8 cellular contexts compared by ENCODE assay signal in genomic region chr4:25367004-25367621, GRCh38. TPM values are rescaled to one million over a fixed set of nuclear protein-coding genes. Genes with fewer than 3 reads are reported as not detected.
DNase-seq lines count a peak whose midpoint lies in the region; ATAC-seq and TF ChIP-seq lines count a peak whose summit lies in the region.

No MANE protein-coding gene starts in this region.

- no peak overlapping the region for H3K27ac ChIP-seq in Peyer's patch

- TF ChIP-seq POLR2A in Peyer's patch (IDR thresholded peaks at IDR 0.05), result no peak

- no peaks in the 10 kb centered on the region for H3K9me3 ChIP-seq in Peyer's patch

- peak; percentile 19 for DNase-seq in AG20443 (ENCODE audit: low spot score)
- no peak for DNase-seq in Peyer's patch
- DNase-seq in fibroblast of the conjunctiva (ENCODE audit: low read depth), result peak; percentile 32
- peak; percentile 80 for DNase-seq in superior temporal gyrus (ENCODE audit: extremely low spot score)
- no peak for DNase-seq in stimulated activated CD4-positive, alpha-beta T cell treated with anti-CD3 and anti-CD28 coated beads, Interleukin-4, amount 100 ng/mL, for 4 hours

- peaks cover 0 to 5% (median 0%) of the 10 kb centered on the region in 3 donors for H3K36me3 ChIP-seq in Peyer's patch

- ATAC-seq in GM19395 (IDR thresholded peaks at IDR 0.05; ENCODE audit: unreplicated experiment) (peak; percentile 56), GM21723 (IDR thresholded peaks at IDR 0.05; ENCODE audit: unreplicated experiment) (no peak), GM18867 (IDR thresholded peaks at IDR 0.05; ENCODE audit: unreplicated experiment) (no peak)

- no peaks in the 10 kb centered on the region for H3K4me1 ChIP-seq in Peyer's patch

- peak; percentile 24 to 76 (median 60) for TF ChIP-seq CTCF in Peyer's patch (IDR thresholded peaks at IDR 0.05)

- no peaks in the 10 kb centered on the region for H3K27me3 ChIP-seq in Peyer's patch

- no peak overlapping the region for H3K4me3 ChIP-seq in Peyer's patch

RNA-seq across cellular contexts. Expression of gene ANAPC4, which starts 9.9 kb away (rescaled TPM):
- 10 to 100 TPM; 23.5 to 69.3 (median 39.7) TPM for total RNA-seq in Peyer's patch

RNA-seq across cellular contexts. Expression of gene ZCCHC4, which starts 54.5 kb away (rescaled TPM):
- total RNA-seq in Peyer's patch, result 10 to 100 TPM; 14.7 to 55.3 (median 19.8) TPM

Comparison
In these comparisons a context has a peak if more than half of its experiments do, and no peak if none do; other contexts are left out.
1. DNase-seq: peak in AG20443 (single experiment), fibroblast of the conjunctiva (single experiment) and superior temporal gyrus (single experiment); none in Peyer's patch (0 of 3) and stimulated activated CD4-positive, alpha-beta T cell treated with anti-CD3 and anti-CD28 coated beads, Interleukin-4, amount 100 ng/mL, for 4 hours (0 of 2).